In the genomic region with DNA sequence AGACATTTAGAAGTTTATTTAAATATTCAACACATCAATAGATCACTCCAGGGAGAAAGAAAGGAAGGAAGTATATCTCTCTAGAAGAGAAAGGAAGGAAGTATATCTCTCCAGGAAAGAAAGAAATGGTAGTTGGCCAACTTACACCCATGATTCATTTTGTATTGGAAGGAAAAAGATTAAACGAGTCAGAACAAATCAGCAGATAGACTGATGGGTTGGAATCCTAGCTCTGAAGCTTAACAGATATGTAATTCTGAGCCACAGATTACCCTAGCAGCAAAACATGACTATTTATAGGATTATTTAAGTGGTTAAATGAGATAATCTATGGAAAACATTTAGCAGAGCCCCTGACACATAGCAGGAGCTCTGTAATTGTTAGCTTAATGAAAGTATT, we compare ENCODE assay signal across 22 cellular contexts. TPM values are rescaled to one million over a fixed set of nuclear protein-coding genes. Genes with fewer than 3 reads are reported as not detected.
DNase-seq lines count a peak whose midpoint lies in the region; ATAC-seq, FAIRE-seq and TF ChIP-seq lines count a peak whose summit lies in the region.
"Had no signal": no experiment of that assay in that cellular context is flagged by ENCODE, and none has a peak within 500 bp of the region (broad histone marks: within the 10 kb centered on the region; RNA-seq: fewer than 3 reads in every experiment).

No MANE protein-coding gene starts in this region.

- FAIRE-seq in endothelial cell of umbilical vein (lab: Jason Lieb, UNC) (no peak), pancreas (lab: Jason Lieb, UNC) (no peak)
- FAIRE-seq: D721Med, GM12892, GM18507, H54, HTR-8/SVneo, K562 had no signal

- WGBS in pancreas, 2 donors, result 56 to 58% methylated on average over 1 of the region's 1 CpG

- H3K36me3 Mint-ChIP-seq in GM23338 (ENCODE audit: low read depth), result no peaks in the 10 kb centered on the region

- H3K4me3 ChIP-seq in A673 (ENCODE audit: low read depth, low read length, poor library complexity, severe bottlenecking) (no peak overlapping the region), GM23338 (no peak overlapping the region), endothelial cell of umbilical vein (replicated peaks in 1 of 3; ENCODE audit: insufficient read depth in 1 of 3, low read depth in 1 of 3, low read length in 3 of 3) (no peak overlapping the region), pancreas (no peak overlapping the region)
- H3K4me3 ChIP-seq: K562 had no signal

- no peak overlapping the region for H3K27ac Mint-ChIP-seq in GM23338
- H3K27ac Mint-ChIP-seq: CD4-positive, alpha-beta T cell had no signal

- peaks cover 6% of the 10 kb centered on the region for H3K4me1 Mint-ChIP-seq in GM23338

- no peak overlapping the region for H3K9ac ChIP-seq in endothelial cell of umbilical vein (replicated peaks; ENCODE audit: extremely low read depth, insufficient read depth, low read length)

- H3K4me1 ChIP-seq in A673 (ENCODE audit: insufficient read depth, low read length, poor library complexity, severe bottlenecking) (no peaks in the 10 kb centered on the region), GM23338 (ENCODE audit: insufficient read depth) (peaks cover 7% of the 10 kb centered on the region; the same call in 1 of the 2 replicates), endothelial cell of umbilical vein (ENCODE audit: control insufficient read depth, extremely low read depth, insufficient read depth, low read length) (no peaks in the 10 kb centered on the region), foreskin keratinocyte (peaks cover 14% of the 10 kb centered on the region), pancreas (no peaks in the 10 kb centered on the region)

- no peaks in the 10 kb centered on the region for H3K27me3 Mint-ChIP-seq in GM23338 (ENCODE audit: insufficient read depth, low read depth, poor library complexity)

- H3K27ac ChIP-seq in A673 (ENCODE audit: low read depth, low read length, poor library complexity, severe bottlenecking) (no peak overlapping the region), GM23338 (ENCODE audit: low read depth) (no peak overlapping the region), endothelial cell of umbilical vein (ENCODE audit: insufficient read depth, low read depth, low read length) (no peak overlapping the region), foreskin keratinocyte (no peak overlapping the region), pancreas (no peak overlapping the region)
- H3K27ac ChIP-seq: C4-2B had no signal

- DNase-seq in A673 (ENCODE audit: low spot score) (peak; percentile 24), GM23338 (ENCODE audit: low spot score) (no peak), endothelial cell of umbilical vein (ENCODE audit: low read depth, low spot score) (no peak), foreskin keratinocyte (peak in 1 of 2 donors; percentile 53), pancreas (no peak), epidermal melanocyte (ENCODE audit: insufficient read length, low spot score) (no peak)
- DNase-seq: ACHN; AML-193; Caco-2; CD4-positive, alpha-beta T cell; GDM1; HCEC 1CT; IMR-90 had no signal

- no peak for TF ChIP-seq POLR2A in endothelial cell of umbilical vein (IDR thresholded peaks at IDR 0.05; ENCODE audit: low read depth, low read length)

- H3K9me2 ChIP-seq in GM23338 (ENCODE audit: insufficient read depth), result no peaks in the 10 kb centered on the region

- CTCF ChIA-PET in A673 (lab: Charles Lee) (no interaction called here), endothelial cell of umbilical vein (lab: Charles Lee) (interaction anchor here (0.9 kb wide), 1 partner anchor 22 kb away, joined by 4 read pairs; no protein-coding TSS in a partner anchor)

- H3K4me2 ChIP-seq in GM23338 (no peak overlapping the region), endothelial cell of umbilical vein (ENCODE audit: insufficient read depth, low read length) (no peak overlapping the region)

- H3K36me3 ChIP-seq in A673 (ENCODE audit: insufficient read depth, low read length, poor library complexity, severe bottlenecking) (no peaks in the 10 kb centered on the region), GM23338 (ENCODE audit: insufficient read depth) (no peaks in the 10 kb centered on the region), endothelial cell of umbilical vein (ENCODE audit: control insufficient read depth in 2 of 2, extremely low read depth in 1 of 2, insufficient read depth in 2 of 2, low read length in 2 of 2) (no peaks in the 10 kb centered on the region), pancreas (no peaks in the 10 kb centered on the region)

- no peaks in the 10 kb centered on the region for H3K27me3 ChIP-seq in A673 (replicated peaks; ENCODE audit: insufficient read depth, low read depth, low read length, poor library complexity)
- H3K27me3 ChIP-seq in GM23338 (ENCODE audit: insufficient read depth), result no peaks in the 10 kb centered on the region
- H3K27me3 ChIP-seq in endothelial cell of umbilical vein (ENCODE audit: control insufficient read depth in 2 of 2, insufficient read depth in 2 of 2, low read length in 2 of 2), result no peaks in the 10 kb centered on the region
- H3K27me3 ChIP-seq in foreskin keratinocyte, result no peaks in the 10 kb centered on the region
- H3K27me3 ChIP-seq in pancreas, result no peaks in the 10 kb centered on the region

- BruUV-seq in A673 (replicated peaks; lab: Mats Ljungman, UMichigan), result no TSS peak
- BruUV-seq in endothelial cell of umbilical vein (replicated peaks; lab: Mats Ljungman, UMichigan), result no TSS peak

- no peak overlapping the region for H3K4me3 Mint-ChIP-seq in GM23338
- H3K4me3 Mint-ChIP-seq: CD4-positive, alpha-beta T cell had no signal

- no peak for TF ChIP-seq CTCF in A673 (conservative IDR thresholded peaks at IDR 0.05; ENCODE audit: low read depth, low read length)
- TF ChIP-seq CTCF in GM23338 (conservative IDR thresholded peaks at IDR 0.05; ENCODE audit: low read depth in 2 of 2), result no peak
- TF ChIP-seq CTCF in endothelial cell of umbilical vein (IDR thresholded peaks at IDR 0.05; ENCODE audit: extremely low read depth in 1 of 2, insufficient read depth in 1 of 2, low read depth in 1 of 2, low read length in 2 of 2), result no peak
- TF ChIP-seq CTCF in foreskin keratinocyte (conservative IDR thresholded peaks at IDR 0.05), result no peak
- TF ChIP-seq CTCF in pancreas (IDR thresholded peaks at IDR 0.05), result no peak

- intact Hi-C loops in A673 (cut with micrococcal nuclease; ENCODE audit: unreplicated experiment), result no loop called here
- intact Hi-C loops in endothelial cell of umbilical vein (cut with micrococcal nuclease), result no loop called here
- intact Hi-C loops in pancreas (cut with DNase I), result no loop called here

- ATAC-seq in GM23338 (no peak), foreskin keratinocyte (peak; percentile 37), GM21390 (IDR thresholded peaks at IDR 0.05; ENCODE audit: unreplicated experiment) (no peak), pancreas (no peak), HG03442 (IDR thresholded peaks at IDR 0.05; ENCODE audit: unreplicated experiment) (no peak)
- ATAC-seq: K562 had no signal

- H2AFZ ChIP-seq in GM23338 (peak overlapping the region; percentile 12; the same call in 1 of the 2 replicates), endothelial cell of umbilical vein (ENCODE audit: low read depth, low read length) (no peak overlapping the region)

- no peaks in the 10 kb centered on the region for H4K20me1 ChIP-seq in GM23338 (replicated peaks; ENCODE audit: insufficient read depth)
- no peaks in the 10 kb centered on the region for H4K20me1 ChIP-seq in endothelial cell of umbilical vein (replicated peaks; ENCODE audit: control insufficient read depth, extremely low read depth, insufficient read depth, low read length)

- dilution Hi-C loops in endothelial cell of umbilical vein (cut with MboI; ENCODE audit: extremely low pct_ligation_motif_present, low sequenced_read_pairs), result no loop called here

- no peaks in the 10 kb centered on the region for H3K9me3 Mint-ChIP-seq in GM23338
- H3K9me3 Mint-ChIP-seq: CD4-positive, alpha-beta T cell had no signal

- H3K79me2 ChIP-seq in GM23338 (replicated peaks; ENCODE audit: insufficient read depth) (no peaks in the 10 kb centered on the region), endothelial cell of umbilical vein (ENCODE audit: control insufficient read depth, insufficient read depth, low read length) (no peaks in the 10 kb centered on the region)

- H3K9me1 ChIP-seq in endothelial cell of umbilical vein (replicated peaks; ENCODE audit: control insufficient read depth, extremely low read depth, insufficient read depth, low read length), result no peaks in the 10 kb centered on the region

- no peaks in the 10 kb centered on the region for H3K9me3 ChIP-seq in A673 (ENCODE audit: low read depth, low read length, poor library complexity, severe bottlenecking)
- no peaks in the 10 kb centered on the region for H3K9me3 ChIP-seq in endothelial cell of umbilical vein (replicated peaks; ENCODE audit: control insufficient read depth, insufficient read depth, low read length)
- H3K9me3 ChIP-seq in pancreas, result no peaks in the 10 kb centered on the region
- H3K9me3 ChIP-seq: Caco-2 had no signal

- H3F3A ChIP-seq in GM23338 (replicated peaks; ENCODE audit: low read depth), result no peaks in the 10 kb centered on the region

- POLR2A ChIA-PET in A673 (lab: Charles Lee; ENCODE audit: low non-redundant PET), result no interaction called here
- POLR2A ChIA-PET in endothelial cell of umbilical vein (lab: Charles Lee), result no interaction called here

TF ChIP-seq in endothelial cell of umbilical vein, 7 proteins besides CTCF, POLR2A, EP300 and RAD21:
- TF ChIP-seq JUN (IDR thresholded peaks at IDR 0.05; ENCODE audit: borderline replicate concordance, insufficient read depth, insufficient read length, low read depth) (no peak), FOS (IDR thresholded peaks at IDR 0.05; ENCODE audit: borderline replicate concordance, insufficient read depth, low read length) (peak; percentile 15)

RNA-seq across cellular contexts. Expression of a gene that starts 27.1 kb away (rescaled TPM):
- total RNA-seq in A673 (2021), result 9.3 and 9.5 TPM in 2 replicates
- total RNA-seq in GM23338 (2014; rRNA removed; shearing (Covaris generic)), result 4.0 and 6.3 TPM in 2 replicates
- polyA plus RNA-seq in GM23338 (2016; fragmentation: Nextera tagmentation; extraction: Ambion mirVana), result 0.39 and 1.2 TPM in 2 replicates
- 89.1 and 102 TPM in 2 replicates for total RNA-seq in endothelial cell of umbilical vein
- 48.5 and 49.9 TPM in 2 replicates for polyA plus RNA-seq in endothelial cell of umbilical vein
- 43.4 and 44.0 TPM in 2 replicates for polyA plus RNA-seq in endothelial cell of umbilical vein (2011; cell fraction: cytosol; rRNA removed)
- 75.2 and 88.8 TPM in 2 replicates for polyA plus RNA-seq in endothelial cell of umbilical vein (2011; cell fraction: nucleus; rRNA removed)
- 42.2 and 57.9 TPM in 2 replicates for polyA plus RNA-seq in endothelial cell of umbilical vein (2012)
- polyA minus RNA-seq in endothelial cell of umbilical vein, result 216 and 284 TPM in 2 replicates
- polyA minus RNA-seq in endothelial cell of umbilical vein (2011; cell fraction: cytosol; rRNA and poly(A)+ RNA removed), result 67.7 TPM
- 111 and 183 TPM in 2 replicates for polyA minus RNA-seq in endothelial cell of umbilical vein (2011; cell fraction: nucleus; rRNA and poly(A)+ RNA removed)
- 108 and 119 TPM in 2 replicates for total RNA-seq in foreskin keratinocyte
- 27.7 and 36.6 TPM in 2 replicates for polyA plus RNA-seq in foreskin keratinocyte
- 10 to 100 TPM in 2 of 6 donors, 1 to 10 TPM in 4; 2.8 to 19.3 (median 5.2) TPM for total RNA-seq in pancreas
- 1 to 10 TPM; 1.2 to 2.0 TPM for polyA plus RNA-seq in pancreas
- total RNA-seq: CD4-positive, alpha-beta T cell had no signal
- polyA plus RNA-seq: K562 had no signal
